ENCODE assay signal across 8 cellular contexts in the genomic region with DNA sequence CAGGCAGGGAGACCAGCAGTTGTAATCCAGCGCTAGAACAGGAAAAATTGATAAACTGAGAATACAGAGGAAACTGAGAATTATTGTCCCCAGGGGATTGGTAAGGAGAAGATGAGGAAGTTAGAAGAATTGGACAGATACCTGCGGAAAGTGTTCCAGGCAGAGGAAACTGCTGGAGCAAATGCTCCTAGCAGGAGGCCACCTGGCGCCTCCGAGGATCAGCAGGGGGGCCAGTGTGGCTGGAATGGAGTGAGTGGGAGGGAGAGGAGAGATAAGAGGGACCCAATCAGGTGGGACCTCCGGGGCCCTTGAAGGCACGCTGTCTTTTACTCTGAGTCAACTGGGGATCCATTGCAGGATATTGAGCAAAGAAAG. TPM values are rescaled to one million over a fixed set of nuclear protein-coding genes. Genes with fewer than 3 reads are reported as not detected.
DNase-seq lines count a peak whose midpoint lies in the region; ATAC-seq and TF ChIP-seq lines count a peak whose summit lies in the region.

No MANE protein-coding gene starts in this region.

- 21% methylated on average over 6 of the region's 6 CpGs for WGBS in right lobe of liver (ENCODE audit: insufficient coverage, low coverage, low lambda C conversion rate, missing lambda C conversion rate)
- 14% methylated on average over 6 of the region's 6 CpGs for WGBS in urinary bladder

- TF ChIP-seq CTCF in AG10803 (conservative IDR thresholded peaks at IDR 0.05; ENCODE audit: low read length) (no peak), astrocyte of the spinal cord (IDR thresholded peaks at IDR 0.05; ENCODE audit: low read depth, low read length) (no peak), right lobe of liver (IDR thresholded peaks at IDR 0.05) (no peak)

- intact Hi-C loops in right lobe of liver (cut with DNase I) = no loop called here

- peak overlapping the region; percentile 89 for H3K4me3 ChIP-seq in AG10803 (ENCODE audit: low read length)
- H3K4me3 ChIP-seq in astrocyte of the spinal cord (ENCODE audit: low read depth, low read length) = peak overlapping the region; percentile 84
- peak overlapping the region; percentile 59 to 81 (median 71) for H3K4me3 ChIP-seq in right lobe of liver
- peak overlapping the region; percentile 86 for H3K4me3 ChIP-seq in urinary bladder (ENCODE audit: low read depth, low read length)

- DNase-seq in AG10803 (ENCODE audit: low read depth) = no peak
- no peak for DNase-seq in astrocyte of the spinal cord (ENCODE audit: low read depth, low spot score)
- no peak for DNase-seq in right lobe of liver
- DNase-seq in retina = no peak
- DNase-seq in stimulated activated CD4-positive, alpha-beta T cell treated with anti-CD3 and anti-CD28 coated beads, Interleukin-12 subunit alpha, Interleukin-12 subunit beta, amount 100 ng/mL, for 4 hours = no peak
- DNase-seq in stimulated activated CD4-positive, alpha-beta T cell treated with anti-CD3 and anti-CD28 coated beads, Interleukin-2, amount 100 ng/mL, for 48 hours = no peak

- no peaks in the 10 kb centered on the region for H3K27me3 ChIP-seq in right lobe of liver

- H3K27ac ChIP-seq in right lobe of liver = peak overlapping the region; percentile 71 to 84 (median 76)
- peak overlapping the region; percentile 38 for H3K27ac ChIP-seq in urinary bladder (ENCODE audit: low read depth)

- in situ Hi-C loops in astrocyte of the spinal cord (cut with HindIII; ENCODE audit: low sequenced_read_pairs) = no loop called here

- H3K36me3 ChIP-seq in right lobe of liver = peaks cover 0 to 5% (median 0%) of the 10 kb centered on the region in 4 donors
- H3K36me3 ChIP-seq in urinary bladder (ENCODE audit: insufficient read depth) = no peaks in the 10 kb centered on the region

- no peaks in the 10 kb centered on the region for H3K9me3 ChIP-seq in right lobe of liver

- H3K4me1 ChIP-seq in right lobe of liver (peaks cover 0 to 38% (median 19%) of the 10 kb centered on the region in 4 donors), urinary bladder (ENCODE audit: insufficient read depth) (no peaks in the 10 kb centered on the region)

- ATAC-seq in HG02759 (IDR thresholded peaks at IDR 0.05; ENCODE audit: unreplicated experiment) = peak; percentile 15
- no peak for ATAC-seq in right lobe of liver

- no peak for TF ChIP-seq POLR2A in right lobe of liver (IDR thresholded peaks at IDR 0.05)

RNA-seq across cellular contexts. Expression of a gene that starts 0.7 kb away (rescaled TPM):
- total RNA-seq in right lobe of liver = 100 to 1,000 TPM; 143 to 236 (median 165) TPM
- total RNA-seq in urinary bladder = 275 TPM
- polyA plus RNA-seq in urinary bladder = 426 TPM
